Comparison of ENCODE assay signal across 17 cellular contexts in genomic region chr2:19846030-19846429, GRCh38. TPM values are rescaled to one million over a fixed set of nuclear protein-coding genes. Genes with fewer than 3 reads are reported as not detected.
DNase-seq lines count a peak whose midpoint lies in the region; ATAC-seq and TF ChIP-seq lines count a peak whose summit lies in the region.
"Had no signal": no experiment of that assay in that cellular context is flagged by ENCODE, and none has a peak within 500 bp of the region (broad histone marks: within the 10 kb centered on the region; RNA-seq: fewer than 3 reads in every experiment).

No MANE protein-coding gene starts in this region.

- no peak overlapping the region for H3K9ac ChIP-seq in mammary epithelial cell (ENCODE audit: insufficient read depth, low read length)

- POLR2A ChIA-PET in MCF 10A (lab: Yijun Ruan, JAX), result interaction anchor here (0.6 kb wide), 1 partner anchor 307 kb away, joined by 3 read pairs; no protein-coding TSS in a partner anchor

- in situ Hi-C loops in mammary epithelial cell (cut with MboI; ENCODE audit: low sequenced_read_pairs in 2 of 2), result no loop called here

- dilution Hi-C loops in mammary epithelial cell (cut with HindIII; ENCODE audit: low sequenced_read_pairs), result no loop called here

- H3K36me3 ChIP-seq in mammary epithelial cell (ENCODE audit: insufficient read depth, low read length), result no peaks in the 10 kb centered on the region

- H3K27me3 ChIP-seq in mammary epithelial cell (ENCODE audit: insufficient read depth, low read length), result no peaks in the 10 kb centered on the region

- no peaks in the 10 kb centered on the region for H3K9me3 ChIP-seq in mammary epithelial cell (replicated peaks; ENCODE audit: insufficient read depth, low read length)

- no peak overlapping the region for H3K4me3 Mint-ChIP-seq in MCF 10A (ENCODE audit: unreplicated experiment)
- H3K4me3 Mint-ChIP-seq in type B pancreatic cell, result no peak overlapping the region
- H3K4me3 Mint-ChIP-seq: CD4-positive, alpha-beta T cell; H9 had no signal

- H3K4me3 ChIP-seq in mammary epithelial cell (replicated peaks in 1 of 3; ENCODE audit: insufficient read depth in 1 of 3, low read depth in 2 of 3, low read length in 3 of 3), result no peak overlapping the region

- H3K9me3 Mint-ChIP-seq in MCF 10A (ENCODE audit: unreplicated experiment) (no peaks in the 10 kb centered on the region), type B pancreatic cell (no peaks in the 10 kb centered on the region)
- H3K9me3 Mint-ChIP-seq: CD4-positive, alpha-beta T cell had no signal

- H3K27ac ChIP-seq in mammary epithelial cell (ENCODE audit: insufficient read depth, low read depth, low read length), result no peak overlapping the region

- ATAC-seq in esophagus mucosa (peak; percentile 13), HG03196 (IDR thresholded peaks at IDR 0.05; ENCODE audit: unreplicated experiment) (no peak)

- intact Hi-C loops in MCF 10A (cut with micrococcal nuclease), result no loop called here
- intact Hi-C loops in mammary epithelial cell (cut with micrococcal nuclease), result no loop called here

- H3K79me2 ChIP-seq in mammary epithelial cell (ENCODE audit: insufficient read depth, low read length), result no peaks in the 10 kb centered on the region

- peaks cover under 1% of the 10 kb centered on the region for H3K4me1 ChIP-seq in mammary epithelial cell (ENCODE audit: insufficient read depth, low read length)

- H3K36me3 Mint-ChIP-seq in MCF 10A (ENCODE audit: insufficient read depth, unreplicated experiment) (no peaks in the 10 kb centered on the region), type B pancreatic cell (no peaks in the 10 kb centered on the region)

- H3K4me1 Mint-ChIP-seq in MCF 10A (ENCODE audit: insufficient read depth, unreplicated experiment) (no peaks in the 10 kb centered on the region), type B pancreatic cell (ENCODE audit: unreplicated experiment) (no peaks in the 10 kb centered on the region)
- H3K4me1 Mint-ChIP-seq: H9 had no signal

- BruUV-seq in MCF 10A (replicated peaks; lab: Mats Ljungman, UMichigan) (no TSS peak), mammary epithelial cell (replicated peaks; lab: Mats Ljungman, UMichigan) (no TSS peak)

- H3K27ac Mint-ChIP-seq in MCF 10A (ENCODE audit: low read depth, unreplicated experiment) (no peak overlapping the region), type B pancreatic cell (no peak overlapping the region)
- H3K27ac Mint-ChIP-seq: CD4-positive, alpha-beta T cell; H9 had no signal

- no peaks in the 10 kb centered on the region for H4K20me1 ChIP-seq in mammary epithelial cell (ENCODE audit: insufficient read depth, low read length)

- no peak overlapping the region for H3K4me2 ChIP-seq in mammary epithelial cell (ENCODE audit: insufficient read depth, low read depth, low read length)

- peak; percentile 64 for DNase-seq in MCF 10A (ENCODE audit: unreplicated experiment)
- no peak for DNase-seq in mammary epithelial cell
- peak; percentile 71 for DNase-seq in NCI-H2171 treated with DMSO at 0.1 percent for 48 hours (lab: John Stamatoyannopoulos, UW)
- peak; percentile 49 for DNase-seq in type B pancreatic cell (ENCODE audit: extremely low spot score, unreplicated experiment)
- no peak for DNase-seq in CD1c-positive myeloid dendritic cell (ENCODE audit: extremely low spot score)
- DNase-seq: ACHN; CD4-positive, alpha-beta T cell; H9; IMR-90; NCI-H1436 treated with DMSO at 0.1 percent for 48 hours; NCI-H2107; NCI-H510A; OCI-M1; RPMI8226; SW 1271 had no signal

- CTCF ChIA-PET in MCF 10A (lab: Yijun Ruan, JAX) (no interaction called here), mammary epithelial cell (lab: Charles Lee; ENCODE audit: low non-redundant PET) (no interaction called here)

- no peak overlapping the region for H2AFZ ChIP-seq in mammary epithelial cell (ENCODE audit: low read depth, low read length)

- TF ChIP-seq CTCF in MCF 10A (IDR thresholded peaks at IDR 0.05; ENCODE audit: unreplicated experiment) (no peak), mammary epithelial cell (conservative IDR thresholded peaks at IDR 0.05 in 1 of 2, IDR thresholded peaks at IDR 0.05 in 1 of 2; ENCODE audit: extremely low read depth in 1 of 2, insufficient read depth in 1 of 2, low read depth in 1 of 2, low read length in 2 of 2) (no peak), type B pancreatic cell (conservative IDR thresholded peaks at IDR 0.05) (no peak)

- 82% methylated on average over 3 of the region's 4 CpGs for WGBS in mammary epithelial cell (ENCODE audit: low coverage, missing lambda C conversion rate)

- no peaks in the 10 kb centered on the region for H3K27me3 Mint-ChIP-seq in MCF 10A (ENCODE audit: insufficient read depth, unreplicated experiment)
- H3K27me3 Mint-ChIP-seq in type B pancreatic cell, result peaks cover 26% of the 10 kb centered on the region

RNA-seq across cellular contexts. Expression of gene TTC32, which starts 55.8 kb away (rescaled TPM):
- total RNA-seq in MCF 10A (2022) (14.1 and 18.2 TPM in 2 replicates), mammary epithelial cell (10 to 100 TPM in 1 of 2 donors, 1 to 10 TPM in 1; 8.0 to 12.5 TPM), esophagus mucosa (7.8 TPM), type B pancreatic cell (ENCODE audit: low replicate concordance) (14.0 and 19.0 TPM in 2 replicates)
- 4.8 TPM for polyA plus RNA-seq in mammary epithelial cell
- polyA minus RNA-seq in mammary epithelial cell, result not detected

Comparison
In these comparisons a context has a peak if more than half of its experiments do, and no peak if none do; other contexts are left out.
1. DNase-seq: peak in MCF 10A (single experiment), NCI-H2171 treated with DMSO at 0.1 percent for 48 hours (single experiment) and type B pancreatic cell (single experiment); none in mammary epithelial cell (single experiment) and CD1c-positive myeloid dendritic cell (single experiment).